1 cellular context compared by ENCODE assay signal in genomic region chr3:171457263-171458055, GRCh38.
TF ChIP-seq lines count a peak whose summit lies in the region.

No MANE protein-coding gene starts in this region.

TF ChIP-seq in GM23338, 12 proteins besides CTCF, POLR2A, EP300 and RAD21 (continued from another document):
- TF ChIP-seq, protein P1, sequence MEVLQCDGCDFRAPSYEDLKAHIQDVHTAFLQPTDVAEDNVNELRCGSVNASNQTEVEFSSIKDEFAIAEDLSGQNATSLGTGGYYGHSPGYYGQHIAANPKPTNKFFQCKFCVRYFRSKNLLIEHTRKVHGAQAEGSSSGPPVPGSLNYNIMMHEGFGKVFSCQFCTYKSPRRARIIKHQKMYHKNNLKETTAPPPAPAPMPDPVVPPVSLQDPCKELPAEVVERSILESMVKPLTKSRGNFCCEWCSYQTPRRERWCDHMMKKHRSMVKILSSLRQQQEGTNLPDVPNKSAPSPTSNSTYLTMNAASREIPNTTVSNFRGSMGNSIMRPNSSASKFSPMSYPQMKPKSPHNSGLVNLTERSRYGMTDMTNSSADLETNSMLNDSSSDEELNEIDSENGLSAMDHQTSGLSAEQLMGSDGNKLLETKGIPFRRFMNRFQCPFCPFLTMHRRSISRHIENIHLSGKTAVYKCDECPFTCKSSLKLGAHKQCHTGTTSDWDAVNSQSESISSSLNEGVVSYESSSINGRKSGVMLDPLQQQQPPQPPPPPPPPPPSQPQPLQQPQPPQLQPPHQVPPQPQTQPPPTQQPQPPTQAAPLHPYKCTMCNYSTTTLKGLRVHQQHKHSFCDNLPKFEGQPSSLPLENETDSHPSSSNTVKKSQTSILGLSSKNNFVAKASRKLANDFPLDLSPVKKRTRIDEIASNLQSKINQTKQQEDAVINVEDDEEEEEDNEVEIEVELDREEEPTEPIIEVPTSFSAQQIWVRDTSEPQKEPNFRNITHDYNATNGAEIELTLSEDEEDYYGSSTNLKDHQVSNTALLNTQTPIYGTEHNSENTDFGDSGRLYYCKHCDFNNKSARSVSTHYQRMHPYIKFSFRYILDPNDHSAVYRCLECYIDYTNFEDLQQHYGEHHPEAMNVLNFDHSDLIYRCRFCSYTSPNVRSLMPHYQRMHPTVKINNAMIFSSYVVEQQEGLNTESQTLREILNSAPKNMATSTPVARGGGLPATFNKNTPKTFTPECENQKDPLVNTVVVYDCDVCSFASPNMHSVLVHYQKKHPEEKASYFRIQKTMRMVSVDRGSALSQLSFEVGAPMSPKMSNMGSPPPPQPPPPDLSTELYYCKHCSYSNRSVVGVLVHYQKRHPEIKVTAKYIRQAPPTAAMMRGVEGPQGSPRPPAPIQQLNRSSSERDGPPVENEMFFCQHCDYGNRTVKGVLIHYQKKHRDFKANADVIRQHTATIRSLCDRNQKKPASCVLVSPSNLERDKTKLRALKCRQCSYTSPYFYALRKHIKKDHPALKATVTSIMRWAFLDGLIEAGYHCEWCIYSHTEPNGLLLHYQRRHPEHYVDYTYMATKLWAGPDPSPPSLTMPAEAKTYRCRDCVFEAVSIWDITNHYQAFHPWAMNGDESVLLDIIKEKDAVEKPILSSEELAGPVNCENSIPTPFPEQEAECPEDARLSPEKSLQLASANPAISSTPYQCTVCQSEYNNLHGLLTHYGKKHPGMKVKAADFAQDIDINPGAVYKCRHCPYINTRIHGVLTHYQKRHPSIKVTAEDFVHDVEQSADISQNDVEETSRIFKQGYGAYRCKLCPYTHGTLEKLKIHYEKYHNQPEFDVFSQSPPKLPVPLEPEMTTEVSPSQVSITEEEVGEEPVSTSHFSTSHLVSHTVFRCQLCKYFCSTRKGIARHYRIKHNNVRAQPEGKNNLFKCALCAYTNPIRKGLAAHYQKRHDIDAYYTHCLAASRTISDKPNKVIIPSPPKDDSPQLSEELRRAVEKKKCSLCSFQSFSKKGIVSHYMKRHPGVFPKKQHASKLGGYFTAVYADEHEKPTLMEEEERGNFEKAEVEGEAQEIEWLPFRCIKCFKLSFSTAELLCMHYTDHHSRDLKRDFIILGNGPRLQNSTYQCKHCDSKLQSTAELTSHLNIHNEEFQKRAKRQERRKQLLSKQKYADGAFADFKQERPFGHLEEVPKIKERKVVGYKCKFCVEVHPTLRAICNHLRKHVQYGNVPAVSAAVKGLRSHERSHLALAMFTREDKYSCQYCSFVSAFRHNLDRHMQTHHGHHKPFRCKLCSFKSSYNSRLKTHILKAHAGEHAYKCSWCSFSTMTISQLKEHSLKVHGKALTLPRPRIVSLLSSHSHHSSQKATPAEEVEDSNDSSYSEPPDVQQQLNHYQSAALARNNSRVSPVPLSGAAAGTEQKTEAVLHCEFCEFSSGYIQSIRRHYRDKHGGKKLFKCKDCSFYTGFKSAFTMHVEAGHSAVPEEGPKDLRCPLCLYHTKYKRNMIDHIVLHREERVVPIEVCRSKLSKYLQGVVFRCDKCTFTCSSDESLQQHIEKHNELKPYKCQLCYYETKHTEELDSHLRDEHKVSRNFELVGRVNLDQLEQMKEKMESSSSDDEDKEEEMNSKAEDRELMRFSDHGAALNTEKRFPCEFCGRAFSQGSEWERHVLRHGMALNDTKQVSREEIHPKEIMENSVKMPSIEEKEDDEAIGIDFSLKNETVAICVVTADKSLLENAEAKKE (CRISPR knock-in tag; IDR thresholded peaks at IDR 0.05) = no peak
- TF ChIP-seq NANOG (IDR thresholded peaks at IDR 0.05; ENCODE audit: borderline replicate concordance) (no peak), JUNB (IDR thresholded peaks at IDR 0.05; ENCODE audit: unreplicated experiment) (no peak), STAT1 (IDR thresholded peaks at IDR 0.05; ENCODE audit: unreplicated experiment) (no peak), CREB1 (CRISPR knock-in tag; IDR thresholded peaks at IDR 0.05; ENCODE audit: low read depth) (no peak), EZH2phosphoT487 (IDR thresholded peaks at IDR 0.05; ENCODE audit: unreplicated experiment) (no peak), ZNF331 (CRISPR knock-in tag; IDR thresholded peaks at IDR 0.05; ENCODE audit: low read depth) (no peak), EZH2 (IDR thresholded peaks at IDR 0.05; ENCODE audit: low read depth, unreplicated experiment) (no peak)
- TF ChIP-seq, protein P2, sequence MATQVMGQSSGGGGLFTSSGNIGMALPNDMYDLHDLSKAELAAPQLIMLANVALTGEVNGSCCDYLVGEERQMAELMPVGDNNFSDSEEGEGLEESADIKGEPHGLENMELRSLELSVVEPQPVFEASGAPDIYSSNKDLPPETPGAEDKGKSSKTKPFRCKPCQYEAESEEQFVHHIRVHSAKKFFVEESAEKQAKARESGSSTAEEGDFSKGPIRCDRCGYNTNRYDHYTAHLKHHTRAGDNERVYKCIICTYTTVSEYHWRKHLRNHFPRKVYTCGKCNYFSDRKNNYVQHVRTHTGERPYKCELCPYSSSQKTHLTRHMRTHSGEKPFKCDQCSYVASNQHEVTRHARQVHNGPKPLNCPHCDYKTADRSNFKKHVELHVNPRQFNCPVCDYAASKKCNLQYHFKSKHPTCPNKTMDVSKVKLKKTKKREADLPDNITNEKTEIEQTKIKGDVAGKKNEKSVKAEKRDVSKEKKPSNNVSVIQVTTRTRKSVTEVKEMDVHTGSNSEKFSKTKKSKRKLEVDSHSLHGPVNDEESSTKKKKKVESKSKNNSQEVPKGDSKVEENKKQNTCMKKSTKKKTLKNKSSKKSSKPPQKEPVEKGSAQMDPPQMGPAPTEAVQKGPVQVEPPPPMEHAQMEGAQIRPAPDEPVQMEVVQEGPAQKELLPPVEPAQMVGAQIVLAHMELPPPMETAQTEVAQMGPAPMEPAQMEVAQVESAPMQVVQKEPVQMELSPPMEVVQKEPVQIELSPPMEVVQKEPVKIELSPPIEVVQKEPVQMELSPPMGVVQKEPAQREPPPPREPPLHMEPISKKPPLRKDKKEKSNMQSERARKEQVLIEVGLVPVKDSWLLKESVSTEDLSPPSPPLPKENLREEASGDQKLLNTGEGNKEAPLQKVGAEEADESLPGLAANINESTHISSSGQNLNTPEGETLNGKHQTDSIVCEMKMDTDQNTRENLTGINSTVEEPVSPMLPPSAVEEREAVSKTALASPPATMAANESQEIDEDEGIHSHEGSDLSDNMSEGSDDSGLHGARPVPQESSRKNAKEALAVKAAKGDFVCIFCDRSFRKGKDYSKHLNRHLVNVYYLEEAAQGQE (IDR thresholded peaks at IDR 0.05; ENCODE audit: unreplicated experiment) = no peak
